ENCODE assay signal across 18 cellular contexts in genomic region chr15:80585544-80586018, GRCh38.
DNase-seq lines count a peak whose midpoint lies in the region; ATAC-seq and TF ChIP-seq lines count a peak whose summit lies in the region.
"Had no signal": no experiment of that assay in that cellular context is flagged by ENCODE, and none has a peak within 500 bp of the region (broad histone marks: within the 10 kb centered on the region; RNA-seq: fewer than 3 reads in every experiment).

No MANE protein-coding gene starts in this region.

- no peaks in the 10 kb centered on the region for H3K9me3 Mint-ChIP-seq in natural killer cell treated with Interleukin-12 subunit alpha and Interleukin-12 subunit beta and Interleukin-15 and Interleukin-18, amount 100 ng/mL, for 72 hours
- H3K9me3 Mint-ChIP-seq: dendritic cell treated with granulocyte-macrophage colony-stimulating factor and Interleukin-4, amounts not matched to agents 40 ng/mL and 50 ng/mL, for 4 days; neural crest cell had no signal

- TF ChIP-seq CTCF in 22Rv1 (IDR thresholded peaks at IDR 0.05): peak; percentile 22; the same call in 1 of the 2 replicates
- peak in 1 of 4 experiments; percentile 32 for TF ChIP-seq CTCF in prostate gland (IDR thresholded peaks at IDR 0.05)

- H3K4me3 ChIP-seq in prostate gland: no peak overlapping the region
- H3K4me3 ChIP-seq: BLaER1, lower lobe of right lung, SK-N-MC had no signal

- no peak overlapping the region for H3K27ac ChIP-seq in 22Rv1
- H3K27ac ChIP-seq in epithelial cell of prostate: peak overlapping the region; percentile 60
- no peak overlapping the region for H3K27ac ChIP-seq in prostate gland
- H3K27ac ChIP-seq: BLaER1, lower lobe of right lung, SK-N-MC had no signal

- H3K9me3 ChIP-seq in prostate gland: no peaks in the 10 kb centered on the region
- H3K9me3 ChIP-seq: BLaER1, lower lobe of right lung had no signal

- 49% methylated on average over 6 of the region's 6 CpGs for WGBS in prostate gland

- H3K27me3 ChIP-seq in prostate gland (replicated peaks; ENCODE audit: insufficient read depth): no peaks in the 10 kb centered on the region
- H3K27me3 ChIP-seq: BLaER1 had no signal

- no peak for ATAC-seq in HG03159 (IDR thresholded peaks at IDR 0.05; ENCODE audit: unreplicated experiment)
- no peak for ATAC-seq in natural killer cell treated with Interleukin-12 subunit alpha and Interleukin-12 subunit beta and Interleukin-15 and Interleukin-18, amount 100 ng/mL, for 72 hours
- ATAC-seq: lower lobe of right lung had no signal

- H3K4me1 ChIP-seq in prostate gland (replicated peaks): no peaks in the 10 kb centered on the region
- H3K4me1 ChIP-seq: lower lobe of right lung had no signal

- peaks cover 0 to 6% of the 10 kb centered on the region in 2 donors for H3K4me1 Mint-ChIP-seq in natural killer cell treated with Interleukin-12 subunit alpha and Interleukin-12 subunit beta and Interleukin-15 and Interleukin-18, amount 100 ng/mL, for 72 hours (ENCODE audit: low read depth in 2 of 2)
- H3K4me1 Mint-ChIP-seq: neural crest cell had no signal

- H3K27ac Mint-ChIP-seq in natural killer cell treated with Interleukin-12 subunit alpha and Interleukin-12 subunit beta and Interleukin-15 and Interleukin-18, amount 100 ng/mL, for 72 hours: no peak overlapping the region
- H3K27ac Mint-ChIP-seq: dendritic cell treated with granulocyte-macrophage colony-stimulating factor and Interleukin-4, amounts not matched to agents 40 ng/mL and 50 ng/mL, for 4 days had no signal

- intact Hi-C loops in prostate gland (cut with DNase I): no loop called here

- DNase-seq in DMS53 (lab: John Stamatoyannopoulos, UW) (peak; percentile 61), NCI-H526 treated with DMSO at 0.1 percent for 48 hours (lab: John Stamatoyannopoulos, UW) (peak; percentile 6), epithelial cell of prostate (ENCODE audit: low read depth, low spot score) (peak; percentile 31), prostate gland (ENCODE audit: low spot score) (no peak), cerebellum (ENCODE audit: low spot score) (no peak)
- no peak for DNase-seq in natural killer cell treated with Interleukin-12 subunit alpha and Interleukin-12 subunit beta and Interleukin-15 and Interleukin-18, amount 100 ng/mL, for 72 hours (ENCODE audit: low spot score)
- DNase-seq: activated T-cell treated with anti-CD3 and anti-CD28 coated beads for 4 hours, amniotic stem cell, EL, lower lobe of right lung, MV-4-11, NCI-H524 had no signal

- no peak overlapping the region for H3K4me3 Mint-ChIP-seq in natural killer cell treated with Interleukin-12 subunit alpha and Interleukin-12 subunit beta and Interleukin-15 and Interleukin-18, amount 100 ng/mL, for 72 hours
- H3K4me3 Mint-ChIP-seq: dendritic cell treated with granulocyte-macrophage colony-stimulating factor and Interleukin-4, amounts not matched to agents 40 ng/mL and 50 ng/mL, for 4 days; neural crest cell had no signal

- peaks cover 16 to 34% of the 10 kb centered on the region in 2 donors for H3K27me3 Mint-ChIP-seq in natural killer cell treated with Interleukin-12 subunit alpha and Interleukin-12 subunit beta and Interleukin-15 and Interleukin-18, amount 100 ng/mL, for 72 hours

- H3K36me3 ChIP-seq in prostate gland: no peaks in the 10 kb centered on the region
- H3K36me3 ChIP-seq: lower lobe of right lung had no signal

- H3K36me3 Mint-ChIP-seq in natural killer cell treated with Interleukin-12 subunit alpha and Interleukin-12 subunit beta and Interleukin-15 and Interleukin-18, amount 100 ng/mL, for 72 hours: no peaks in the 10 kb centered on the region

- TF ChIP-seq POLR2A in prostate gland (IDR thresholded peaks at IDR 0.05): no peak

Comparison
In these comparisons a context has a peak if more than half of its experiments do, and no peak if none do; other contexts are left out.
1. DNase-seq: peak in DMS53 (single experiment), NCI-H526 treated with DMSO at 0.1 percent for 48 hours (single experiment) and epithelial cell of prostate (single experiment); none in prostate gland (single experiment), cerebellum (single experiment) and natural killer cell treated with Interleukin-12 subunit alpha and Interleukin-12 subunit beta and Interleukin-15 and Interleukin-18, amount 100 ng/mL, for 72 hours (single experiment).